ENCODE assay signal across 8 cellular contexts in the genomic region with DNA sequence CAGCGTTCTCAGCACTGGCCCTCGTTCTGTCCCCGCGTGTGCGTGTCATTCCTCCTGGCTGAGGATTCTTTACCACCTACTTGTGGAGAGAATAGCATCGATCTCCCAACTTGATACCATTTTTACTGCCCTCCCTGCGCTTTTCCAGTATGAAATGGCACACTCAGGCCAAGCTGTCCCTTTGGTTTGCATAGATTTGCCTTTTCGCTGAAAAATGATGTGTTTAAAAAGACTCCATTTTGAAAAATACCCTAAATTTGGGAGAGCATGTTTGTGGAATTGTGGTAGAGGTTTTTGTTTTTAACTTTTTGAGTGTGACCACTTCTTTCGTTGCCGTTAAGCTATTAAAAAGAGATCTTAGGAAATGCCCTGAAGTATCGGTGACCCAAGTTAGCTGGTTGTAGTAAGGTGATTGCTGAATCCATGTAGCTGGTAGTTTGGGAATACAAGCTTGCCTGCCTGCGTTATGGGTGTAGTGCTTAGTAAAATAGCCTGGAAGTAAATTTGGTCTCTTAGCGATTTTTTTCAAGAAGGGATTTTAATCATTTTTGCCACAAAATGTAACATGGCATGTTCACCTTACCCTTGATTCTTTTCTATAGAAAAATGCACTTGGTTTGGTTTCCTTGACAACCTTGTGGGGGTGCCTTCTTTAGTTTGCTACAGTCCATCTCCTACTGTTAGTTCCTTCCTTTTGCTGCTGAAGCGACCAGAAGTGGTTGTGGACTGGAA. TPM values are rescaled to one million over a fixed set of nuclear protein-coding genes. Genes with fewer than 3 reads are reported as not detected.
DNase-seq lines count a peak whose midpoint lies in the region; ATAC-seq and TF ChIP-seq lines count a peak whose summit lies in the region.

No MANE protein-coding gene starts in this region.

- H3K4me3 ChIP-seq in cardiac muscle cell (peak overlapping the region; percentile 94), muscle layer of colon (ENCODE audit: low read depth in 1 of 2, low read length in 2 of 2) (peak overlapping the region; percentile 60 to 76)

- intact Hi-C loops in cardiac septum (cut with DNase I): no loop called here

- H3K27ac ChIP-seq in cardiac muscle cell: no peak overlapping the region
- peak overlapping the region; percentile 65 for H3K27ac ChIP-seq in muscle layer of colon (ENCODE audit: low read depth, low read length)

- H3K4me1 ChIP-seq in cardiac muscle cell (ENCODE audit: low read depth) (peaks cover 10% of the 10 kb centered on the region), muscle layer of colon (ENCODE audit: insufficient read depth, low read length) (peaks cover 9% of the 10 kb centered on the region)

- H3K36me3 ChIP-seq in cardiac muscle cell (no peaks in the 10 kb centered on the region), muscle layer of colon (ENCODE audit: insufficient read depth, low read length) (no peaks in the 10 kb centered on the region)

- ATAC-seq in GM21825 (IDR thresholded peaks at IDR 0.05; ENCODE audit: unreplicated experiment) (no peak), GM21360 (IDR thresholded peaks at IDR 0.05; ENCODE audit: unreplicated experiment) (no peak)

- TF ChIP-seq CTCF in cardiac muscle cell (IDR thresholded peaks at IDR 0.05; ENCODE audit: low read depth, low read length): no peak

- H3K9me3 ChIP-seq in cardiac muscle cell (ENCODE audit: low read depth) (no peaks in the 10 kb centered on the region), muscle layer of colon (ENCODE audit: low read length) (no peaks in the 10 kb centered on the region)

- H3K9ac ChIP-seq in muscle layer of colon (ENCODE audit: low read length): peak overlapping the region; percentile 59

- no peaks in the 10 kb centered on the region for H3K27me3 ChIP-seq in cardiac muscle cell
- H3K27me3 ChIP-seq in muscle layer of colon (ENCODE audit: control insufficient read depth in 1 of 2, insufficient read depth in 2 of 2, low read length in 2 of 2): no peaks in the 10 kb centered on the region

- DNase-seq in cardiac muscle cell (ENCODE audit: low read depth in 1 of 2, low spot score in 1 of 2): peak in 1 of 2 donors; percentile 9
- DNase-seq in cardiac septum (ENCODE audit: low spot score): no peak
- DNase-seq in NCI-H526 treated with DMSO at 0.1 percent for 48 hours (lab: John Stamatoyannopoulos, UW): peak; percentile 36
- peak; percentile 52 for DNase-seq in cerebellar cortex (ENCODE audit: low spot score)
- DNase-seq in middle frontal gyrus (ENCODE audit: extremely low spot score, low spot score): no peak

RNA-seq across cellular contexts. Expression of a gene that starts 1.0 kb away (rescaled TPM):
- 10.7 and 11.4 TPM in 2 replicates for total RNA-seq in cardiac muscle cell
- 31.7 and 36.7 TPM in 2 replicates for polyA plus RNA-seq in cardiac muscle cell
- total RNA-seq in cardiac septum: 8.4 TPM

Comparison
In these comparisons a context has a peak if more than half of its experiments do, and no peak if none do; other contexts are left out.
1. DNase-seq: peak in NCI-H526 treated with DMSO at 0.1 percent for 48 hours (single experiment) and cerebellar cortex (single experiment); none in cardiac septum (single experiment) and middle frontal gyrus (single experiment).